ENCODE assay signal across 10 cellular contexts in genomic region chr1:27144920-27145661, GRCh38. TPM values are rescaled to one million over a fixed set of nuclear protein-coding genes. Genes with fewer than 3 reads are reported as not detected.
A peak's percentile ranks its signal among the peaks of the same experiment; 100 is the strongest.
DNase-seq lines count a peak whose midpoint lies in the region; ATAC-seq and TF ChIP-seq lines count a peak whose summit lies in the region.
"Had no signal": no experiment of that assay in that cellular context is flagged by ENCODE, and none has a peak within 500 bp of the region (broad histone marks: within the 10 kb centered on the region; RNA-seq: fewer than 3 reads in every experiment).

No MANE protein-coding gene starts in this region.

- TF ChIP-seq EP300 in SK-N-SH (IDR thresholded peaks at IDR 0.05; ENCODE audit: borderline replicate concordance in 1 of 2, low read depth in 1 of 2, low read length in 1 of 2) = no peak

- H3K9me3 Mint-ChIP-seq in activated naive CD4-positive, alpha-beta T cell treated with anti-CD3 and anti-CD28 coated beads, Interleukin-2, amount 10 ng/mL, durations not matched to agents 7 days and 5 days = no peaks in the 10 kb centered on the region

- CTCF ChIA-PET in SK-N-SH (lab: Yijun Ruan, JAX) = interaction anchor here (0.6 to 2.2 kb wide), 6 partner anchors 10 to 151 kb away, joined by 3 to 8 read pairs (median 4); partner anchors contain the start of gene SLC9A1
- CTCF ChIA-PET in activated naive CD4-positive, alpha-beta T cell treated with anti-CD3 and anti-CD28 coated beads, Interleukin-2, amount 10 ng/mL, durations not matched to agents 7 days and 5 days (lab: Charles Lee) = interaction anchor here (2.0 to 2.5 kb wide), 2 partner anchors 9 to 33 kb away, joined by 6 to 7 read pairs; partner anchors contain the start of gene SLC9A1

- DNase-seq in DMS 273 treated with DMSO at 0.1 percent for 48 hours (lab: John Stamatoyannopoulos, UW) (peak; percentile 37), SK-N-SH (no peak), Right ventricle myocardium superior (no peak), gastrocnemius medialis (peak; percentile 36 to 49), GM19240 (ENCODE audit: insufficient read length, low spot score) (no peak)
- no peak for DNase-seq in activated naive CD4-positive, alpha-beta T cell treated with anti-CD3 and anti-CD28 coated beads, Interleukin-2, amount 10 ng/mL, durations not matched to agents 7 days and 5 days
- DNase-seq: activated CD4-positive, alpha-beta T cell treated with anti-CD3 and anti-CD28 coated beads, Interleukin-2, amount 50 U/mL, for 1 hour; NCI-H1417 treated with DMSO at 0.1 percent for 48 hours had no signal

- intact Hi-C loops in Right ventricle myocardium superior (cut with DNase I) (no loop called here), gastrocnemius medialis (cut with DNase I; ENCODE audit: low total_unique reads) (no loop called here)

- H3K36me3 Mint-ChIP-seq in activated naive CD4-positive, alpha-beta T cell treated with anti-CD3 and anti-CD28 coated beads, Interleukin-2, amount 10 ng/mL, durations not matched to agents 7 days and 5 days = peaks cover 11% of the 10 kb centered on the region

- no peak overlapping the region for H3K4me3 ChIP-seq in SK-N-SH (ENCODE audit: low read depth in 2 of 2, low read length in 1 of 2)
- H3K4me3 ChIP-seq in gastrocnemius medialis = no peak overlapping the region

- H3K27me3 Mint-ChIP-seq in activated naive CD4-positive, alpha-beta T cell treated with anti-CD3 and anti-CD28 coated beads, Interleukin-2, amount 10 ng/mL, durations not matched to agents 7 days and 5 days = no peaks in the 10 kb centered on the region

- H3K4me1 ChIP-seq in SK-N-SH (ENCODE audit: control insufficient read depth in 1 of 2, insufficient read depth in 2 of 2, low read depth in 1 of 2, low read length in 1 of 2) (peaks cover 32 to 54% of the 10 kb centered on the region in 2 experiments; a peak in 3 of 4 replicates), gastrocnemius medialis (peaks cover 82 to 85% of the 10 kb centered on the region in 2 donors)

- 85% methylated on average over 4 of the region's 5 CpGs for WGBS in SK-N-SH (ENCODE audit: low lambda C conversion rate)

- ATAC-seq in Right ventricle myocardium superior (ENCODE audit: poor library complexity) (peak; percentile 52), gastrocnemius medialis (peak; percentile 13 to 24), HG03442 (IDR thresholded peaks at IDR 0.05; ENCODE audit: unreplicated experiment) (no peak), HG03457 (IDR thresholded peaks at IDR 0.05; ENCODE audit: unreplicated experiment) (no peak)

- H3K27ac Mint-ChIP-seq in activated naive CD4-positive, alpha-beta T cell treated with anti-CD3 and anti-CD28 coated beads, Interleukin-2, amount 10 ng/mL, durations not matched to agents 7 days and 5 days = no peak overlapping the region

- TF ChIP-seq CTCF in SK-N-SH (IDR thresholded peaks at IDR 0.05) (no peak), gastrocnemius medialis (IDR thresholded peaks at IDR 0.05 in 4 of 5, conservative IDR thresholded peaks at IDR 0.05 in 1 of 5) (no peak)

- no peak overlapping the region for H3K4me3 Mint-ChIP-seq in activated naive CD4-positive, alpha-beta T cell treated with anti-CD3 and anti-CD28 coated beads, Interleukin-2, amount 10 ng/mL, durations not matched to agents 7 days and 5 days

- H3K9me2 ChIP-seq in SK-N-SH = no peaks in the 10 kb centered on the region

- H3K4me2 ChIP-seq in SK-N-SH = peak overlapping the region; percentile 70

- peak overlapping the region; percentile 82 to 91 for H3K27ac ChIP-seq in SK-N-SH (ENCODE audit: low read depth in 2 of 2, low read length in 1 of 2)
- H3K27ac ChIP-seq in gastrocnemius medialis = peak overlapping the region; percentile 78 to 87 (median 84)

- H3K36me3 ChIP-seq in SK-N-SH (replicated peaks in 1 of 2; ENCODE audit: control insufficient read depth in 1 of 2, insufficient read depth in 2 of 2, low read length in 1 of 2) = no peaks in the 10 kb centered on the region
- no peaks in the 10 kb centered on the region for H3K36me3 ChIP-seq in gastrocnemius medialis

- H3K9me3 ChIP-seq in SK-N-SH (no peaks in the 10 kb centered on the region), gastrocnemius medialis (no peaks in the 10 kb centered on the region)

- H3K27me3 ChIP-seq in SK-N-SH (ENCODE audit: insufficient read depth) = no peaks in the 10 kb centered on the region
- H3K27me3 ChIP-seq in gastrocnemius medialis = no peaks in the 10 kb centered on the region

- POLR2A ChIA-PET in SK-N-SH (lab: Yijun Ruan, JAX) = interaction anchor here (1.2 to 1.9 kb wide), 2 partner anchors 10 to 12 kb away, joined by 6 read pairs; partner anchors contain the start of gene SLC9A1

- H3F3A ChIP-seq in SK-N-SH (replicated peaks; ENCODE audit: insufficient read depth) = peaks cover 28% of the 10 kb centered on the region

- H4K20me1 ChIP-seq in SK-N-SH (ENCODE audit: insufficient read depth) = no peaks in the 10 kb centered on the region

- H3K9ac ChIP-seq in SK-N-SH = peak overlapping the region; percentile 50

- in situ Hi-C loops in gastrocnemius medialis (cut with MboI; ENCODE audit: low sequenced_read_pairs in 4 of 4) = no loop called here

- no peak for TF ChIP-seq RAD21 in SK-N-SH (IDR thresholded peaks at IDR 0.05; ENCODE audit: low read length)

- peaks cover 28% of the 10 kb centered on the region for H3K4me1 Mint-ChIP-seq in activated naive CD4-positive, alpha-beta T cell treated with anti-CD3 and anti-CD28 coated beads, Interleukin-2, amount 10 ng/mL, durations not matched to agents 7 days and 5 days

- no peak for TF ChIP-seq POLR2A in gastrocnemius medialis (IDR thresholded peaks at IDR 0.05)

- peak overlapping the region; percentile 56; the same call in 1 of the 2 replicates for H2AFZ ChIP-seq in SK-N-SH (ENCODE audit: low read depth)

- H3K79me2 ChIP-seq in SK-N-SH (ENCODE audit: insufficient read depth) = peaks cover 84% of the 10 kb centered on the region

TF ChIP-seq in SK-N-SH, 30 proteins besides CTCF, POLR2A, EP300 and RAD21:
- TF ChIP-seq FOSL2 (IDR thresholded peaks at IDR 0.05; ENCODE audit: borderline replicate concordance, low read depth) (no peak), GATA2 (CRISPR knock-in tag; IDR thresholded peaks at IDR 0.05) (no peak), CHD2 (IDR thresholded peaks at IDR 0.05; ENCODE audit: low read length, partially characterized antibody) (no peak), RXRA (IDR thresholded peaks at IDR 0.05; ENCODE audit: borderline replicate concordance, low read depth) (no peak), NRF1 (IDR thresholded peaks at IDR 0.05; ENCODE audit: low read depth, low read length) (no peak), YY1 (IDR thresholded peaks at IDR 0.05; ENCODE audit: low read depth) (no peak), FOXJ3 (CRISPR knock-in tag; IDR thresholded peaks at IDR 0.05) (no peak), MXI1 (IDR thresholded peaks at IDR 0.05; ENCODE audit: low read depth, low read length) (no peak)

RNA-seq across cellular contexts. Expression of gene SLC9A1, which starts 9.8 kb away (rescaled TPM):
- 5.6 and 11.4 TPM in 2 replicates for polyA plus RNA-seq in SK-N-SH (2012; rRNA removed)
- polyA plus RNA-seq in SK-N-SH (2012; cell fraction: cytosol; rRNA removed) = 7.0 and 9.2 TPM in 2 replicates
- 10.7 and 14.3 TPM in 2 replicates for polyA plus RNA-seq in SK-N-SH (2012; cell fraction: nucleus; rRNA removed)
- total RNA-seq in Right ventricle myocardium superior (17.6 TPM), gastrocnemius medialis (1 to 10 TPM; 2.5 to 4.3 (median 3.7) TPM)

Comparison
In these comparisons a context has a peak if more than half of its experiments do, and no peak if none do; other contexts are left out.
1. DNase-seq: peak in DMS 273 treated with DMSO at 0.1 percent for 48 hours (single experiment) and gastrocnemius medialis (2 of 2); none in SK-N-SH (single experiment), Right ventricle myocardium superior (single experiment), GM19240 (single experiment) and activated naive CD4-positive, alpha-beta T cell treated with anti-CD3 and anti-CD28 coated beads, Interleukin-2, amount 10 ng/mL, durations not matched to agents 7 days and 5 days (single experiment).
2. ATAC-seq: peak in Right ventricle myocardium superior (single experiment) and gastrocnemius medialis (2 of 2); none in HG03442 (single experiment) and HG03457 (single experiment).